Comparison of ENCODE assay signal across 1 cellular context in the genomic region with DNA sequence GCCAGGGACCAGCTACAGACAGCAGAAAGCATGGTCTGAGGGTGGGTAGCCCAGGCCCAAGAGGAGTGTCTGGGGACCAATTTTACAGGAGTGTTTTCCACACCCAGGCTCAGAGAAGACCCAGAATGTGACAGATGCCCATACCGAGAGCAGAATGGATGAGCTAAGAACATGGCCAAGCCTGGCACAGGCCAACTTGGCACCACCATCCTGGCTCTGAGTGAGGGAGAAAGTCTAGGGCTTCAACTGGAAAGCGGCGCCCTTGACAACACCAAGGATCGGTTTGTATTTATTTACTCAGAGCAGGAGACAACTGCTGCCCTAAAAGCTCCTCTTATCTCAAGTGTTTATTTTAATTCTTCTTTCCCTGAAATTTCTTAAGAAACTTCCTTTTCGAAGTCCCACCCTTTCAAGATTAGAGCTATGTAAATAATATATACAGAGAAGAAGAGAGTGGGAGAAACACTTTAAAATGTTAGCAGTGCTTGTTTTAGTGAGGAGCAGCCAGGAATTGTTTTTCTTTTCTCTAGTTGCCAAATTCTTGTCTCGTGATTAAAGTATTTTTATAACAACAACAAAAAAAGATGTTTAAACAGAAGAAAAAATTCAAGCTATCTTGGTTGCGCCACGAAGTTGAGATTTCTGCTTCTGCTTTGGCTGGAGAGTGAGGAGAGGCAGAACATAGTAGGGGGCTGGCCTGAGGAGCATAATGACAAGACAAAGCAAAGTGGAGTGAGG.
TF ChIP-seq lines count a peak whose summit lies in the region.

No MANE protein-coding gene starts in this region.

TF ChIP-seq in GM23338, 12 proteins besides CTCF, POLR2A, EP300 and RAD21 (continued from another document):
- TF ChIP-seq, protein P1, sequence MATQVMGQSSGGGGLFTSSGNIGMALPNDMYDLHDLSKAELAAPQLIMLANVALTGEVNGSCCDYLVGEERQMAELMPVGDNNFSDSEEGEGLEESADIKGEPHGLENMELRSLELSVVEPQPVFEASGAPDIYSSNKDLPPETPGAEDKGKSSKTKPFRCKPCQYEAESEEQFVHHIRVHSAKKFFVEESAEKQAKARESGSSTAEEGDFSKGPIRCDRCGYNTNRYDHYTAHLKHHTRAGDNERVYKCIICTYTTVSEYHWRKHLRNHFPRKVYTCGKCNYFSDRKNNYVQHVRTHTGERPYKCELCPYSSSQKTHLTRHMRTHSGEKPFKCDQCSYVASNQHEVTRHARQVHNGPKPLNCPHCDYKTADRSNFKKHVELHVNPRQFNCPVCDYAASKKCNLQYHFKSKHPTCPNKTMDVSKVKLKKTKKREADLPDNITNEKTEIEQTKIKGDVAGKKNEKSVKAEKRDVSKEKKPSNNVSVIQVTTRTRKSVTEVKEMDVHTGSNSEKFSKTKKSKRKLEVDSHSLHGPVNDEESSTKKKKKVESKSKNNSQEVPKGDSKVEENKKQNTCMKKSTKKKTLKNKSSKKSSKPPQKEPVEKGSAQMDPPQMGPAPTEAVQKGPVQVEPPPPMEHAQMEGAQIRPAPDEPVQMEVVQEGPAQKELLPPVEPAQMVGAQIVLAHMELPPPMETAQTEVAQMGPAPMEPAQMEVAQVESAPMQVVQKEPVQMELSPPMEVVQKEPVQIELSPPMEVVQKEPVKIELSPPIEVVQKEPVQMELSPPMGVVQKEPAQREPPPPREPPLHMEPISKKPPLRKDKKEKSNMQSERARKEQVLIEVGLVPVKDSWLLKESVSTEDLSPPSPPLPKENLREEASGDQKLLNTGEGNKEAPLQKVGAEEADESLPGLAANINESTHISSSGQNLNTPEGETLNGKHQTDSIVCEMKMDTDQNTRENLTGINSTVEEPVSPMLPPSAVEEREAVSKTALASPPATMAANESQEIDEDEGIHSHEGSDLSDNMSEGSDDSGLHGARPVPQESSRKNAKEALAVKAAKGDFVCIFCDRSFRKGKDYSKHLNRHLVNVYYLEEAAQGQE (IDR thresholded peaks at IDR 0.05; ENCODE audit: unreplicated experiment), result no peak
- no peak for TF ChIP-seq EZH2 (IDR thresholded peaks at IDR 0.05; ENCODE audit: low read depth, unreplicated experiment)
- TF ChIP-seq POLR2AphosphoS5 (IDR thresholded peaks at IDR 0.05; ENCODE audit: low read depth), result no peak
- TF ChIP-seq, protein P2, sequence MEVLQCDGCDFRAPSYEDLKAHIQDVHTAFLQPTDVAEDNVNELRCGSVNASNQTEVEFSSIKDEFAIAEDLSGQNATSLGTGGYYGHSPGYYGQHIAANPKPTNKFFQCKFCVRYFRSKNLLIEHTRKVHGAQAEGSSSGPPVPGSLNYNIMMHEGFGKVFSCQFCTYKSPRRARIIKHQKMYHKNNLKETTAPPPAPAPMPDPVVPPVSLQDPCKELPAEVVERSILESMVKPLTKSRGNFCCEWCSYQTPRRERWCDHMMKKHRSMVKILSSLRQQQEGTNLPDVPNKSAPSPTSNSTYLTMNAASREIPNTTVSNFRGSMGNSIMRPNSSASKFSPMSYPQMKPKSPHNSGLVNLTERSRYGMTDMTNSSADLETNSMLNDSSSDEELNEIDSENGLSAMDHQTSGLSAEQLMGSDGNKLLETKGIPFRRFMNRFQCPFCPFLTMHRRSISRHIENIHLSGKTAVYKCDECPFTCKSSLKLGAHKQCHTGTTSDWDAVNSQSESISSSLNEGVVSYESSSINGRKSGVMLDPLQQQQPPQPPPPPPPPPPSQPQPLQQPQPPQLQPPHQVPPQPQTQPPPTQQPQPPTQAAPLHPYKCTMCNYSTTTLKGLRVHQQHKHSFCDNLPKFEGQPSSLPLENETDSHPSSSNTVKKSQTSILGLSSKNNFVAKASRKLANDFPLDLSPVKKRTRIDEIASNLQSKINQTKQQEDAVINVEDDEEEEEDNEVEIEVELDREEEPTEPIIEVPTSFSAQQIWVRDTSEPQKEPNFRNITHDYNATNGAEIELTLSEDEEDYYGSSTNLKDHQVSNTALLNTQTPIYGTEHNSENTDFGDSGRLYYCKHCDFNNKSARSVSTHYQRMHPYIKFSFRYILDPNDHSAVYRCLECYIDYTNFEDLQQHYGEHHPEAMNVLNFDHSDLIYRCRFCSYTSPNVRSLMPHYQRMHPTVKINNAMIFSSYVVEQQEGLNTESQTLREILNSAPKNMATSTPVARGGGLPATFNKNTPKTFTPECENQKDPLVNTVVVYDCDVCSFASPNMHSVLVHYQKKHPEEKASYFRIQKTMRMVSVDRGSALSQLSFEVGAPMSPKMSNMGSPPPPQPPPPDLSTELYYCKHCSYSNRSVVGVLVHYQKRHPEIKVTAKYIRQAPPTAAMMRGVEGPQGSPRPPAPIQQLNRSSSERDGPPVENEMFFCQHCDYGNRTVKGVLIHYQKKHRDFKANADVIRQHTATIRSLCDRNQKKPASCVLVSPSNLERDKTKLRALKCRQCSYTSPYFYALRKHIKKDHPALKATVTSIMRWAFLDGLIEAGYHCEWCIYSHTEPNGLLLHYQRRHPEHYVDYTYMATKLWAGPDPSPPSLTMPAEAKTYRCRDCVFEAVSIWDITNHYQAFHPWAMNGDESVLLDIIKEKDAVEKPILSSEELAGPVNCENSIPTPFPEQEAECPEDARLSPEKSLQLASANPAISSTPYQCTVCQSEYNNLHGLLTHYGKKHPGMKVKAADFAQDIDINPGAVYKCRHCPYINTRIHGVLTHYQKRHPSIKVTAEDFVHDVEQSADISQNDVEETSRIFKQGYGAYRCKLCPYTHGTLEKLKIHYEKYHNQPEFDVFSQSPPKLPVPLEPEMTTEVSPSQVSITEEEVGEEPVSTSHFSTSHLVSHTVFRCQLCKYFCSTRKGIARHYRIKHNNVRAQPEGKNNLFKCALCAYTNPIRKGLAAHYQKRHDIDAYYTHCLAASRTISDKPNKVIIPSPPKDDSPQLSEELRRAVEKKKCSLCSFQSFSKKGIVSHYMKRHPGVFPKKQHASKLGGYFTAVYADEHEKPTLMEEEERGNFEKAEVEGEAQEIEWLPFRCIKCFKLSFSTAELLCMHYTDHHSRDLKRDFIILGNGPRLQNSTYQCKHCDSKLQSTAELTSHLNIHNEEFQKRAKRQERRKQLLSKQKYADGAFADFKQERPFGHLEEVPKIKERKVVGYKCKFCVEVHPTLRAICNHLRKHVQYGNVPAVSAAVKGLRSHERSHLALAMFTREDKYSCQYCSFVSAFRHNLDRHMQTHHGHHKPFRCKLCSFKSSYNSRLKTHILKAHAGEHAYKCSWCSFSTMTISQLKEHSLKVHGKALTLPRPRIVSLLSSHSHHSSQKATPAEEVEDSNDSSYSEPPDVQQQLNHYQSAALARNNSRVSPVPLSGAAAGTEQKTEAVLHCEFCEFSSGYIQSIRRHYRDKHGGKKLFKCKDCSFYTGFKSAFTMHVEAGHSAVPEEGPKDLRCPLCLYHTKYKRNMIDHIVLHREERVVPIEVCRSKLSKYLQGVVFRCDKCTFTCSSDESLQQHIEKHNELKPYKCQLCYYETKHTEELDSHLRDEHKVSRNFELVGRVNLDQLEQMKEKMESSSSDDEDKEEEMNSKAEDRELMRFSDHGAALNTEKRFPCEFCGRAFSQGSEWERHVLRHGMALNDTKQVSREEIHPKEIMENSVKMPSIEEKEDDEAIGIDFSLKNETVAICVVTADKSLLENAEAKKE (CRISPR knock-in tag; IDR thresholded peaks at IDR 0.05), result no peak
- TF ChIP-seq NANOG (IDR thresholded peaks at IDR 0.05; ENCODE audit: borderline replicate concordance), result no peak
TF ChIP-seq in GM23338: peak in this region for 0.
